29 cellular contexts compared by ENCODE assay signal in genomic region chrX:40316502-40316901, GRCh38.
"Had no signal": no experiment of that assay in that cellular context is flagged by ENCODE, and none has a peak within 500 bp of the region (broad histone marks: within the 10 kb centered on the region; RNA-seq: fewer than 3 reads in every experiment).

No MANE protein-coding gene starts in this region.

- DNase-seq: natural killer cell; nephron progenitor cell; nucleus accumbens; posterior cingulate gyrus; psoas muscle; right cardiac atrium; right lobe of liver; sigmoid colon; small intestine; stimulated activated CD4-positive, alpha-beta T cell treated with anti-CD3 and anti-CD28 coated beads, Interleukin-15, amount 100 ng/mL, for 24 hours; stimulated activated CD4-positive, alpha-beta T cell treated with anti-CD3 and anti-CD28 coated beads, Interleukin-2, amount 100 ng/mL, for 24 hours; stimulated activated CD4-positive, alpha-beta T cell treated with anti-CD3 and anti-CD28 coated beads, Interleukin-2, amount 100 ng/mL, for 48 hours; stimulated activated CD4-positive, alpha-beta T cell treated with anti-CD3 and anti-CD28 coated beads, Interleukin-4, amount 100 ng/mL, for 24 hours; stimulated activated naive B cell treated with anti-CD40 and anti-IgM and Interleukin-4, amounts not matched to agents 10 μg/mL and 1 μg/mL and 100 μg/mL, for 72 hours; stimulated activated naive CD4-positive, alpha-beta T cell treated with Interleukin-2 at 50 U/mL for 16 hours; stomach; thyroid gland; trophoblast cell; upper lobe of left lung had no signal

- H3K4me3 Mint-ChIP-seq: natural killer cell; nephron progenitor cell; neural crest cell; stimulated activated effector memory CD8-positive, alpha-beta T cell treated with anti-CD3 and anti-CD28 coated beads, Interleukin-12 subunit alpha, Interleukin-12 subunit beta, amount 100 ng/mL, for 72 hours; stimulated activated naive B cell treated with anti-CD40 and anti-IgM and Interleukin-4, amounts not matched to agents 10 μg/mL and 1 μg/mL and 100 μg/mL, for 72 hours; stimulated activated naive CD8-positive, alpha-beta T cell treated with anti-CD3 and anti-CD28 coated beads, Interleukin-15, Interleukin-2, amounts not matched to agents 100 ng/mL and 50 ng/mL, for 24 hours had no signal

- H3K4me1 ChIP-seq: parathyroid adenoma, psoas muscle, right lobe of liver, sigmoid colon, stomach, thyroid gland, tibial nerve, upper lobe of left lung, vagina had no signal

- H3K36me3 ChIP-seq: neutrophil, right lobe of liver, sigmoid colon, stomach, thoracic aorta, thyroid gland, tibial nerve, upper lobe of left lung, vagina had no signal

- H3K4me1 Mint-ChIP-seq: natural killer cell; stimulated activated effector memory CD8-positive, alpha-beta T cell treated with anti-CD3 and anti-CD28 coated beads, Interleukin-12 subunit alpha, Interleukin-12 subunit beta, amount 100 ng/mL, for 72 hours; stimulated activated naive B cell treated with anti-CD40 and anti-IgM and Interleukin-4, amounts not matched to agents 10 μg/mL and 1 μg/mL and 100 μg/mL, for 72 hours had no signal

- FAIRE-seq: small intestine, urothelium cell line had no signal

- H3K27ac Mint-ChIP-seq: natural killer cell; nephron progenitor cell; progenitor cell of endocrine pancreas; stimulated activated effector memory CD8-positive, alpha-beta T cell treated with anti-CD3 and anti-CD28 coated beads, Interleukin-12 subunit alpha, Interleukin-12 subunit beta, amount 100 ng/mL, for 72 hours; stimulated activated naive B cell treated with anti-CD40 and anti-IgM and Interleukin-4, amounts not matched to agents 10 μg/mL and 1 μg/mL and 100 μg/mL, for 72 hours; stimulated activated naive CD8-positive, alpha-beta T cell treated with anti-CD3 and anti-CD28 coated beads, Interleukin-15, Interleukin-2, amounts not matched to agents 100 ng/mL and 50 ng/mL, for 24 hours had no signal

- H3K36me3 Mint-ChIP-seq: stimulated activated effector memory CD8-positive, alpha-beta T cell treated with anti-CD3 and anti-CD28 coated beads, Interleukin-12 subunit alpha, Interleukin-12 subunit beta, amount 100 ng/mL, for 72 hours had no signal

- H3K4me3 ChIP-seq: psoas muscle, right lobe of liver, sigmoid colon, stomach, thoracic aorta, thyroid gland, tibial nerve, upper lobe of left lung, vagina had no signal

- H2AFZ ChIP-seq: parathyroid adenoma had no signal

- H3K27me3 Mint-ChIP-seq: progenitor cell of endocrine pancreas; stimulated activated naive CD8-positive, alpha-beta T cell treated with anti-CD3 and anti-CD28 coated beads, Interleukin-15, Interleukin-2, amounts not matched to agents 100 ng/mL and 50 ng/mL, for 24 hours had no signal

- H3K27me3 ChIP-seq: neutrophil, right lobe of liver, sigmoid colon, thyroid gland, tibial nerve, upper lobe of left lung, vagina had no signal

- H3K27ac ChIP-seq: neutrophil, parathyroid adenoma, psoas muscle, right lobe of liver, sigmoid colon, stomach, thoracic aorta, thyroid gland, tibial nerve, upper lobe of left lung, vagina had no signal

- H3K9me3 ChIP-seq: neutrophil, right lobe of liver, sigmoid colon, thoracic aorta, thyroid gland had no signal

- H3K79me2 ChIP-seq: parathyroid adenoma had no signal

- H3K9ac ChIP-seq: parathyroid adenoma had no signal

- ATAC-seq: natural killer cell; psoas muscle; right cardiac atrium; right lobe of liver; stimulated activated effector memory CD8-positive, alpha-beta T cell treated with anti-CD3 and anti-CD28 coated beads, Interleukin-12 subunit alpha, Interleukin-12 subunit beta, amount 100 ng/mL, for 72 hours; stimulated activated naive B cell treated with anti-CD40 and anti-IgM and Interleukin-4, amounts not matched to agents 10 μg/mL and 1 μg/mL and 100 μg/mL, for 72 hours had no signal
